ENCODE assay signal across 22 cellular contexts in genomic region chr13:102131246-102131645, GRCh38.
DNase-seq lines count a peak whose midpoint lies in the region; ATAC-seq, FAIRE-seq and TF ChIP-seq lines count a peak whose summit lies in the region.
"Had no signal": no experiment of that assay in that cellular context is flagged by ENCODE, and none has a peak within 500 bp of the region (broad histone marks: within the 10 kb centered on the region; RNA-seq: fewer than 3 reads in every experiment).

No MANE protein-coding gene starts in this region.

- POLR2A ChIA-PET in WTC11 (lab: Charles Lee), result no interaction called here
- POLR2A ChIA-PET in MCF 10A (lab: Yijun Ruan, JAX), result interaction anchor here (0.7 kb wide), 1 partner anchor 14 kb away, joined by 4 read pairs; no protein-coding TSS in a partner anchor

- no peaks in the 10 kb centered on the region for H3K9me2 ChIP-seq in MM.1S (replicated peaks; ENCODE audit: insufficient read depth, low read length)

- no peaks in the 10 kb centered on the region for H3K36me3 ChIP-seq in MM.1S (replicated peaks; ENCODE audit: insufficient read depth, low read length)

- no peak for ATAC-seq in WTC11
- no peak for ATAC-seq in activated T-cell treated with anti-CD3 and anti-CD28 coated beads, Interleukin-2, amount 50 U/mL, for 72 hours (replicated peaks in 1 of 2)
- ATAC-seq in HG03342 (IDR thresholded peaks at IDR 0.05; ENCODE audit: unreplicated experiment), result no peak
- ATAC-seq: HCT116 had no signal

- no peak overlapping the region for H3K27ac Mint-ChIP-seq in WTC11
- H3K27ac Mint-ChIP-seq in activated T-cell treated with anti-CD3 and anti-CD28 coated beads, Interleukin-2, amount 50 U/mL, for 72 hours, result no peak overlapping the region
- H3K27ac Mint-ChIP-seq in MCF 10A (ENCODE audit: low read depth, unreplicated experiment), result no peak overlapping the region
- H3K27ac Mint-ChIP-seq: CD8-positive, alpha-beta memory T cell had no signal

- H3K4me3 Mint-ChIP-seq in WTC11, result no peak overlapping the region
- H3K4me3 Mint-ChIP-seq in activated T-cell treated with anti-CD3 and anti-CD28 coated beads, Interleukin-2, amount 50 U/mL, for 72 hours, result no peak overlapping the region
- no peak overlapping the region for H3K4me3 Mint-ChIP-seq in MCF 10A (ENCODE audit: unreplicated experiment)
- H3K4me3 Mint-ChIP-seq: CD8-positive, alpha-beta memory T cell had no signal

- TF ChIP-seq CTCF in MM.1S (IDR thresholded peaks at IDR 0.05; ENCODE audit: low read length), result no peak
- TF ChIP-seq CTCF in WTC11 (IDR thresholded peaks at IDR 0.05), result no peak
- no peak for TF ChIP-seq CTCF in MCF 10A (IDR thresholded peaks at IDR 0.05; ENCODE audit: unreplicated experiment)

- no peak overlapping the region for H3K27ac ChIP-seq in MM.1S (ENCODE audit: low read length)
- H3K27ac ChIP-seq: GM23248, SK-N-MC had no signal

- H3K9me3 ChIP-seq in MM.1S (replicated peaks; ENCODE audit: insufficient read depth, low read length), result no peaks in the 10 kb centered on the region; the same call in 1 of the 2 replicates

- DNase-seq in Ammon's horn (ENCODE audit: low spot score) (peak; percentile 56), MM.1S (peak; percentile 9), WTC11 (ENCODE audit: low spot score) (no peak), GOT3 (lab: John Stamatoyannopoulos, UW) (no peak), MCF 10A (ENCODE audit: unreplicated experiment) (no peak)
- DNase-seq in activated T-cell treated with anti-CD3 and anti-CD28 coated beads, Interleukin-2, amount 50 U/mL, for 72 hours, result no peak
- DNase-seq: C1 segment of cervical spinal cord; CD8-positive, alpha-beta memory T cell; DMS79; GM23248; KBM-7; NCI-H1417 treated with DMSO at 0.1 percent for 48 hours; NCI-H187 treated with DMSO at 0.1 percent for 48 hours; NCI-H446 treated with DMSO at 0.1 percent for 48 hours; NCI-H774; OCI-M1; SHP77 had no signal

- H2AFZ ChIP-seq in MM.1S (ENCODE audit: low read length), result no peak overlapping the region
- H2AFZ ChIP-seq: GM23248 had no signal

- FAIRE-seq in islet of Langerhans (lab: Jason Lieb, UNC), result peak; percentile 97
- FAIRE-seq: D721Med had no signal

- peaks cover 9% of the 10 kb centered on the region for H3K4me1 Mint-ChIP-seq in WTC11
- no peaks in the 10 kb centered on the region for H3K4me1 Mint-ChIP-seq in activated T-cell treated with anti-CD3 and anti-CD28 coated beads, Interleukin-2, amount 50 U/mL, for 72 hours (ENCODE audit: low read depth)
- H3K4me1 Mint-ChIP-seq in MCF 10A (ENCODE audit: insufficient read depth, unreplicated experiment), result peaks cover 9% of the 10 kb centered on the region
- H3K4me1 Mint-ChIP-seq: CD8-positive, alpha-beta memory T cell had no signal

- no peak overlapping the region for H3K4me3 ChIP-seq in MM.1S (ENCODE audit: low read length)
- H3K4me3 ChIP-seq: GM23248, SK-N-MC had no signal

- intact Hi-C loops in MCF 10A (cut with micrococcal nuclease), result no loop called here

- H3K27me3 Mint-ChIP-seq in WTC11 (ENCODE audit: low read depth) (no peaks in the 10 kb centered on the region), MCF 10A (ENCODE audit: insufficient read depth, unreplicated experiment) (no peaks in the 10 kb centered on the region)
- H3K27me3 Mint-ChIP-seq in activated T-cell treated with anti-CD3 and anti-CD28 coated beads, Interleukin-2, amount 50 U/mL, for 72 hours (ENCODE audit: low read depth), result no peaks in the 10 kb centered on the region

- no TSS peak for BruUV-seq in MCF 10A (replicated peaks; lab: Mats Ljungman, UMichigan)

- H3K36me3 Mint-ChIP-seq in WTC11 (no peaks in the 10 kb centered on the region), MCF 10A (ENCODE audit: insufficient read depth, unreplicated experiment) (no peaks in the 10 kb centered on the region)
- H3K36me3 Mint-ChIP-seq in activated T-cell treated with anti-CD3 and anti-CD28 coated beads, Interleukin-2, amount 50 U/mL, for 72 hours (ENCODE audit: insufficient read depth in 2 of 2), result no peaks in the 10 kb centered on the region
- H3K36me3 Mint-ChIP-seq: CD8-positive, alpha-beta memory T cell had no signal

- H3K9me3 Mint-ChIP-seq in WTC11, result peaks cover 7% of the 10 kb centered on the region
- H3K9me3 Mint-ChIP-seq in activated T-cell treated with anti-CD3 and anti-CD28 coated beads, Interleukin-2, amount 50 U/mL, for 72 hours, result no peaks in the 10 kb centered on the region
- no peaks in the 10 kb centered on the region for H3K9me3 Mint-ChIP-seq in MCF 10A (ENCODE audit: unreplicated experiment)

- CTCF ChIA-PET in WTC11 (lab: Charles Lee), result interaction anchor here (1.0 kb wide), 2 partner anchors 10 to 40 kb away, joined by 4 to 7 read pairs; no protein-coding TSS in a partner anchor
- CTCF ChIA-PET in MCF 10A (lab: Yijun Ruan, JAX), result interaction anchor here (1.4 to 2.3 kb wide), 2 partner anchors 10 to 174 kb away, joined by 4 to 14 read pairs; no protein-coding TSS in a partner anchor

- H4K20me1 ChIP-seq in MM.1S (ENCODE audit: insufficient read depth, low read length), result no peaks in the 10 kb centered on the region

- no peaks in the 10 kb centered on the region for H3K79me2 ChIP-seq in MM.1S (ENCODE audit: low read length)

- H3F3A ChIP-seq in MM.1S (ENCODE audit: insufficient read depth, low read length), result no peaks in the 10 kb centered on the region

- no peak overlapping the region for H3K9ac ChIP-seq in MM.1S (ENCODE audit: low read length)
- H3K9ac ChIP-seq: GM23248 had no signal

- H3K4me2 ChIP-seq in MM.1S (ENCODE audit: low read depth, low read length), result no peak overlapping the region

- no peaks in the 10 kb centered on the region for H3K27me3 ChIP-seq in MM.1S (replicated peaks; ENCODE audit: insufficient read depth, low read length)

- H3K4me1 ChIP-seq in MM.1S (ENCODE audit: low read length), result no peaks in the 10 kb centered on the region

TF ChIP-seq in WTC11, 78 proteins besides CTCF, POLR2A, EP300 and RAD21:
- TF ChIP-seq MAX (CRISPR knock-in tag; IDR thresholded peaks at IDR 0.05) (no peak), ZNF512 (CRISPR knock-in tag; IDR thresholded peaks at IDR 0.05; ENCODE audit: borderline replicate concordance) (no peak), JAZF1 (CRISPR knock-in tag; IDR thresholded peaks at IDR 0.05) (no peak), USF2 (CRISPR knock-in tag; IDR thresholded peaks at IDR 0.05) (0 out of 2 replicates have a peak, but pooled peaks have one; percentile 15)

Comparison
In these comparisons a context has a peak if more than half of its experiments do, and no peak if none do; other contexts are left out.
1. DNase-seq: peak in Ammon's horn (single experiment) and MM.1S (single experiment); none in WTC11 (single experiment), activated T-cell treated with anti-CD3 and anti-CD28 coated beads, Interleukin-2, amount 50 U/mL, for 72 hours (0 of 2), GOT3 (single experiment) and MCF 10A (single experiment).